In genomic region chr13:113296842-113297369, GRCh38 we compare ENCODE assay signal across 1 cellular context.
A peak's percentile ranks its signal among the peaks of the same experiment; 100 is the strongest.
TF ChIP-seq lines count a peak whose summit lies in the region.

A gene with protein sequence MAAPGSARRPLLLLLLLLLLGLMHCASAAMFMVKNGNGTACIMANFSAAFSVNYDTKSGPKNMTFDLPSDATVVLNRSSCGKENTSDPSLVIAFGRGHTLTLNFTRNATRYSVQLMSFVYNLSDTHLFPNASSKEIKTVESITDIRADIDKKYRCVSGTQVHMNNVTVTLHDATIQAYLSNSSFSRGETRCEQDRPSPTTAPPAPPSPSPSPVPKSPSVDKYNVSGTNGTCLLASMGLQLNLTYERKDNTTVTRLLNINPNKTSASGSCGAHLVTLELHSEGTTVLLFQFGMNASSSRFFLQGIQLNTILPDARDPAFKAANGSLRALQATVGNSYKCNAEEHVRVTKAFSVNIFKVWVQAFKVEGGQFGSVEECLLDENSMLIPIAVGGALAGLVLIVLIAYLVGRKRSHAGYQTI (plus strand): TSS chr13:113297239. CDS start chr13:113297435, 196 bp downstream.

TF ChIP-seq in K562, 482 proteins besides CTCF, POLR2A, EP300 and RAD21 (continued from another document and continues in another):
- TF ChIP-seq ZNF41 (CRISPR knock-in tag; conservative IDR thresholded peaks at IDR 0.05) (no peak), CREM (IDR thresholded peaks at IDR 0.05; ENCODE audit: low read depth) (peak; percentile 92), CHCHD3 (CRISPR knock-in tag; IDR thresholded peaks at IDR 0.05) (no peak), RREB1 (CRISPR knock-in tag; IDR thresholded peaks at IDR 0.05) (peak; percentile 64; the same call in 1 of the 2 replicates), ZNF655 (CRISPR knock-in tag; IDR thresholded peaks at IDR 0.05) (no peak), ARID1B (IDR thresholded peaks at IDR 0.05) (peak; percentile 46; the same call in 1 of the 2 replicates), ZNF431 (CRISPR knock-in tag; IDR thresholded peaks at IDR 0.05) (peak; percentile 89), MNT (conservative IDR thresholded peaks at IDR 0.05) (peak; percentile 95 to 98), HNRNPUL1 (IDR thresholded peaks at IDR 0.05; ENCODE audit: low read length) (no peak), MAFF (IDR thresholded peaks at IDR 0.05; ENCODE audit: low read length) (peak; percentile 45; the same call in 1 of the 2 replicates), ZSCAN32 (CRISPR knock-in tag; IDR thresholded peaks at IDR 0.05) (no peak), TOE1 (IDR thresholded peaks at IDR 0.05; ENCODE audit: borderline replicate concordance) (peak; percentile 98), TOE1 (CRISPR knock-in tag; IDR thresholded peaks at IDR 0.05; ENCODE audit: borderline replicate concordance, low read depth) (0 out of 2 replicates have a peak, but pooled peaks have one; percentile 64), MIER1 (IDR thresholded peaks at IDR 0.05; ENCODE audit: low read depth) (no peak), NR2F6 (CRISPR knock-in tag; IDR thresholded peaks at IDR 0.05) (no peak), ZKSCAN3 (CRISPR knock-in tag; IDR thresholded peaks at IDR 0.05) (no peak), STAT5B (CRISPR knock-in tag; IDR thresholded peaks at IDR 0.05) (no peak), TBL1XR1 (IDR thresholded peaks at IDR 0.05; ENCODE audit: low read length in 2 of 2) (peak in 1 of 2 experiments; percentile 69; a peak in 2 of 4 replicates), ESRRA (IDR thresholded peaks at IDR 0.05; ENCODE audit: borderline replicate concordance, low read depth) (peak; percentile 74; the same call in 1 of the 2 replicates), AFF4 (CRISPR knock-in tag; IDR thresholded peaks at IDR 0.05) (peak; percentile 59; the same call in 1 of the 2 replicates), MYNN (IDR thresholded peaks at IDR 0.05) (no peak), MYNN (CRISPR knock-in tag; IDR thresholded peaks at IDR 0.05) (no peak), NRF1 (conservative IDR thresholded peaks at IDR 0.05 in 1 of 2, IDR thresholded peaks at IDR 0.05 in 1 of 2) (peak in 1 of 2 experiments; percentile 57; a peak in 3 of 4 replicates), ZSCAN29 (IDR thresholded peaks at IDR 0.05) (no peak), ZFP36 (IDR thresholded peaks at IDR 0.05; ENCODE audit: low read depth, low read length, partially characterized antibody) (no peak), RNF2 (IDR thresholded peaks at IDR 0.05) (peak; percentile 84), KAT2B (IDR thresholded peaks at IDR 0.05; ENCODE audit: low read depth, low read length) (no peak), HDAC8 (tag; IDR thresholded peaks at IDR 0.05) (no peak), ZBTB1 (CRISPR knock-in tag; IDR thresholded peaks at IDR 0.05; ENCODE audit: borderline replicate concordance, low read depth) (peak; percentile 78), ZKSCAN1 (IDR thresholded peaks at IDR 0.05; ENCODE audit: low read depth, low read length) (0 out of 2 replicates have a peak, but pooled peaks have one; percentile 36), HNRNPK (IDR thresholded peaks at IDR 0.05; ENCODE audit: low read depth, low read length, poor library complexity, severe bottlenecking) (no peak), BRF1 (IDR thresholded peaks at IDR 0.05; ENCODE audit: borderline replicate concordance, extremely low read depth, insufficient read length) (no peak), SAFB2 (IDR thresholded peaks at IDR 0.05; ENCODE audit: borderline replicate concordance, low read depth, low read length, severe bottlenecking) (no peak), PTBP1 (IDR thresholded peaks at IDR 0.05; ENCODE audit: low read depth, low read length) (no peak), TRIM28 (IDR thresholded peaks at IDR 0.05) (no peak), DPF2 (IDR thresholded peaks at IDR 0.05) (peak; percentile 35; the same call in 1 of the 2 replicates), ZNF57 (CRISPR knock-in tag; IDR thresholded peaks at IDR 0.05) (no peak), KLF10 (CRISPR knock-in tag; IDR thresholded peaks at IDR 0.05) (no peak), SUPT5H (IDR thresholded peaks at IDR 0.05) (peak; percentile 52), BDP1 (IDR thresholded peaks at IDR 0.05; ENCODE audit: insufficient read depth, insufficient read length) (no peak), KHSRP (IDR thresholded peaks at IDR 0.05) (no peak), PHF8 (IDR thresholded peaks at IDR 0.05; ENCODE audit: borderline replicate concordance, low read length) (peak; percentile 75; the same call in 1 of the 2 replicates), TCF7L2 (IDR thresholded peaks at IDR 0.05; ENCODE audit: low read depth, low read length) (no peak)
- TF ChIP-seq, protein P1, sequence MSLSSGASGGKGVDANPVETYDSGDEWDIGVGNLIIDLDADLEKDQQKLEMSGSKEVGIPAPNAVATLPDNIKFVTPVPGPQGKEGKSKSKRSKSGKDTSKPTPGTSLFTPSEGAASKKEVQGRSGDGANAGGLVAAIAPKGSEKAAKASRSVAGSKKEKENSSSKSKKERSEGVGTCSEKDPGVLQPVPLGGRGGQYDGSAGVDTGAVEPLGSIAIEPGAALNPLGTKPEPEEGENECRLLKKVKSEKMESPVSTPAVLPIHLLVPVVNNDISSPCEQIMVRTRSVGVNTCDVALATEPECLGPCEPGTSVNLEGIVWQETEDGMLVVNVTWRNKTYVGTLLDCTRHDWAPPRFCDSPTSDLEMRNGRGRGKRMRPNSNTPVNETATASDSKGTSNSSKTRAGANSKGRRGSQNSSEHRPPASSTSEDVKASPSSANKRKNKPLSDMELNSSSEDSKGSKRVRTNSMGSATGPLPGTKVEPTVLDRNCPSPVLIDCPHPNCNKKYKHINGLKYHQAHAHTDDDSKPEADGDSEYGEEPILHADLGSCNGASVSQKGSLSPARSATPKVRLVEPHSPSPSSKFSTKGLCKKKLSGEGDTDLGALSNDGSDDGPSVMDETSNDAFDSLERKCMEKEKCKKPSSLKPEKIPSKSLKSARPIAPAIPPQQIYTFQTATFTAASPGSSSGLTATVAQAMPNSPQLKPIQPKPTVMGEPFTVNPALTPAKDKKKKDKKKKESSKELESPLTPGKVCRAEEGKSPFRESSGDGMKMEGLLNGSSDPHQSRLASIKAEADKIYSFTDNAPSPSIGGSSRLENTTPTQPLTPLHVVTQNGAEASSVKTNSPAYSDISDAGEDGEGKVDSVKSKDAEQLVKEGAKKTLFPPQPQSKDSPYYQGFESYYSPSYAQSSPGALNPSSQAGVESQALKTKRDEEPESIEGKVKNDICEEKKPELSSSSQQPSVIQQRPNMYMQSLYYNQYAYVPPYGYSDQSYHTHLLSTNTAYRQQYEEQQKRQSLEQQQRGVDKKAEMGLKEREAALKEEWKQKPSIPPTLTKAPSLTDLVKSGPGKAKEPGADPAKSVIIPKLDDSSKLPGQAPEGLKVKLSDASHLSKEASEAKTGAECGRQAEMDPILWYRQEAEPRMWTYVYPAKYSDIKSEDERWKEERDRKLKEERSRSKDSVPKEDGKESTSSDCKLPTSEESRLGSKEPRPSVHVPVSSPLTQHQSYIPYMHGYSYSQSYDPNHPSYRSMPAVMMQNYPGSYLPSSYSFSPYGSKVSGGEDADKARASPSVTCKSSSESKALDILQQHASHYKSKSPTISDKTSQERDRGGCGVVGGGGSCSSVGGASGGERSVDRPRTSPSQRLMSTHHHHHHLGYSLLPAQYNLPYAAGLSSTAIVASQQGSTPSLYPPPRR (CRISPR knock-in tag; IDR thresholded peaks at IDR 0.05; ENCODE audit: borderline replicate concordance): no peak
- TF ChIP-seq, protein P2, sequence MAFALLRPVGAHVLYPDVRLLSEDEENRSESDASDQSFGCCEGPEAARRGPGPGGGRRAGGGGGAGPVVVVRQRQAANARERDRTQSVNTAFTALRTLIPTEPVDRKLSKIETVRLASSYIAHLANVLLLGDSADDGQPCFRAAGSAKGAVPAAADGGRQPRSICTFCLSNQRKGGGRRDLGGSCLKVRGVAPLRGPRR (CRISPR knock-in tag; IDR thresholded peaks at IDR 0.05): no peak
- TF ChIP-seq, protein P3, sequence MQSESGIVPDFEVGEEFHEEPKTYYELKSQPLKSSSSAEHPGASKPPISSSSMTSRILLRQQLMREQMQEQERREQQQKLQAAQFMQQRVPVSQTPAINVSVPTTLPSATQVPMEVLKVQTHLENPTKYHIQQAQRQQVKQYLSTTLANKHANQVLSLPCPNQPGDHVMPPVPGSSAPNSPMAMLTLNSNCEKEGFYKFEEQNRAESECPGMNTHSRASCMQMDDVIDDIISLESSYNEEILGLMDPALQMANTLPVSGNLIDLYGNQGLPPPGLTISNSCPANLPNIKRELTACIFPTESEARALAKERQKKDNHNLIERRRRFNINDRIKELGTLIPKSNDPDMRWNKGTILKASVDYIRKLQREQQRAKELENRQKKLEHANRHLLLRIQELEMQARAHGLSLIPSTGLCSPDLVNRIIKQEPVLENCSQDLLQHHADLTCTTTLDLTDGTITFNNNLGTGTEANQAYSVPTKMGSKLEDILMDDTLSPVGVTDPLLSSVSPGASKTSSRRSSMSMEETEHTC (IDR thresholded peaks at IDR 0.05): peak; percentile 99
